16 cellular contexts compared by ENCODE assay signal in genomic region chr5:74943905-74944304, GRCh38.
DNase-seq lines count a peak whose midpoint lies in the region; ATAC-seq and TF ChIP-seq lines count a peak whose summit lies in the region.
"Had no signal": no experiment of that assay in that cellular context is flagged by ENCODE, and none has a peak within 500 bp of the region (broad histone marks: within the 10 kb centered on the region; RNA-seq: fewer than 3 reads in every experiment).

No MANE protein-coding gene starts in this region.

- no peaks in the 10 kb centered on the region for H3K4me1 ChIP-seq in A673 (ENCODE audit: insufficient read depth, low read length, poor library complexity, severe bottlenecking)
- H3K4me1 ChIP-seq in Panc1 (ENCODE audit: control insufficient read depth, insufficient read depth, low read length): no peaks in the 10 kb centered on the region

- intact Hi-C loops in A673 (cut with micrococcal nuclease; ENCODE audit: unreplicated experiment) (no loop called here), Panc1 (cut with micrococcal nuclease; ENCODE audit: unreplicated experiment) (no loop called here)

- DNase-seq in A673 (ENCODE audit: low spot score): no peak
- no peak for DNase-seq in Panc1 (ENCODE audit: low read depth, low spot score)
- no peak for DNase-seq in fibroblast of mammary gland (ENCODE audit: low read depth)
- no peak for DNase-seq in activated effector memory CD4-positive, alpha-beta T cell treated with Interleukin-2 at 50 U/mL for 16 hours
- DNase-seq in foreskin fibroblast: no peak
- DNase-seq: activated CD8-positive, alpha-beta T cell treated with anti-CD3 and anti-CD28 coated beads for 36 hours; aorta; effector memory CD4-positive, alpha-beta T cell; naive B cell; NCI-H1092 treated with DMSO at 0.1 percent for 48 hours; right cardiac atrium; stimulated activated naive CD8-positive, alpha-beta T cell treated with anti-CD3 and anti-CD28 coated beads, Interleukin-15, Interleukin-2, amounts not matched to agents 100 U/mL and 50 U/mL, for 24 hours had no signal

- CTCF ChIA-PET in A673 (lab: Charles Lee) (no interaction called here), Panc1 (lab: Charles Lee) (no interaction called here)

- H3K4me3 ChIP-seq in A673 (ENCODE audit: low read depth, low read length, poor library complexity, severe bottlenecking) (no peak overlapping the region), Panc1 (ENCODE audit: low read depth in 2 of 2, low read length in 2 of 2) (no peak overlapping the region), fibroblast of mammary gland (ENCODE audit: control insufficient read depth, low read depth, low read length) (no peak overlapping the region), foreskin fibroblast (ENCODE audit: low read depth in 1 of 2, low read length in 2 of 2) (no peak overlapping the region)
- H3K4me3 ChIP-seq: gastroesophageal sphincter had no signal

- H3K36me3 ChIP-seq in A673 (ENCODE audit: insufficient read depth, low read length, poor library complexity, severe bottlenecking): no peaks in the 10 kb centered on the region
- H3K36me3 ChIP-seq in Panc1 (ENCODE audit: control insufficient read depth, insufficient read depth, low read length): no peaks in the 10 kb centered on the region
- H3K36me3 ChIP-seq: gastroesophageal sphincter had no signal

- H3K27me3 ChIP-seq in A673 (replicated peaks; ENCODE audit: insufficient read depth, low read depth, low read length, poor library complexity) (peaks cover 12% of the 10 kb centered on the region), Panc1 (ENCODE audit: control insufficient read depth, insufficient read depth, low read length) (peaks cover 16% of the 10 kb centered on the region; the same call in 1 of the 2 replicates)
- H3K27me3 ChIP-seq: gastroesophageal sphincter had no signal

- POLR2A ChIA-PET in A673 (lab: Charles Lee; ENCODE audit: low non-redundant PET) (no interaction called here), Panc1 (lab: Charles Lee) (no interaction called here)

- H3K9me3 ChIP-seq in A673 (ENCODE audit: low read depth, low read length, poor library complexity, severe bottlenecking) (no peaks in the 10 kb centered on the region), Panc1 (ENCODE audit: control insufficient read depth, insufficient read depth, low read depth, low read length) (no peaks in the 10 kb centered on the region)
- H3K9me3 ChIP-seq: gastroesophageal sphincter had no signal

- BruUV-seq in A673 (replicated peaks; lab: Mats Ljungman, UMichigan) (no TSS peak), Panc1 (replicated peaks; lab: Mats Ljungman, UMichigan) (no TSS peak)

- in situ Hi-C loops in Panc1 (cut with HindIII; ENCODE audit: low pct_unique_long_range_greater_than_20kb, low sequenced_read_pairs): no loop called here

- no peak for TF ChIP-seq POLR2A in GM18505 (IDR thresholded peaks at IDR 0.05; ENCODE audit: borderline replicate concordance, extremely low read depth, insufficient read depth, insufficient read length)

- H3K27ac ChIP-seq in A673 (ENCODE audit: low read depth, low read length, poor library complexity, severe bottlenecking): no peak overlapping the region
- no peak overlapping the region for H3K27ac ChIP-seq in Panc1 (ENCODE audit: low read length)
- H3K27ac ChIP-seq: gastroesophageal sphincter had no signal

- TF ChIP-seq CTCF in A673 (conservative IDR thresholded peaks at IDR 0.05; ENCODE audit: low read depth, low read length): peak; percentile 38
- peak; percentile 37 for TF ChIP-seq CTCF in GM12873 (IDR thresholded peaks at IDR 0.05; ENCODE audit: insufficient read depth, low read depth, low read length, missing control alignments)
- peak; percentile 61 for TF ChIP-seq CTCF in Panc1 (IDR thresholded peaks at IDR 0.05)
- peak; percentile 8 for TF ChIP-seq CTCF in fibroblast of mammary gland (conservative IDR thresholded peaks at IDR 0.05; ENCODE audit: control insufficient read depth, insufficient read depth, low read depth, low read length)
- TF ChIP-seq CTCF in foreskin fibroblast (IDR thresholded peaks at IDR 0.05; ENCODE audit: low read depth, low read length): no peak

- ATAC-seq in Panc1: no peak
- no peak for ATAC-seq in HG03175 (IDR thresholded peaks at IDR 0.05; ENCODE audit: unreplicated experiment)
- no peak for ATAC-seq in GM18505 (IDR thresholded peaks at IDR 0.05; ENCODE audit: unreplicated experiment)
- ATAC-seq: activated CD8-positive, alpha-beta T cell treated with anti-CD3 and anti-CD28 coated beads for 36 hours; gastroesophageal sphincter; right cardiac atrium; stimulated activated naive CD8-positive, alpha-beta T cell treated with anti-CD3 and anti-CD28 coated beads, Interleukin-15, Interleukin-2, amounts not matched to agents 100 U/mL and 50 U/mL, for 24 hours had no signal
